ENCODE assay signal across 8 cellular contexts in the genomic region with DNA sequence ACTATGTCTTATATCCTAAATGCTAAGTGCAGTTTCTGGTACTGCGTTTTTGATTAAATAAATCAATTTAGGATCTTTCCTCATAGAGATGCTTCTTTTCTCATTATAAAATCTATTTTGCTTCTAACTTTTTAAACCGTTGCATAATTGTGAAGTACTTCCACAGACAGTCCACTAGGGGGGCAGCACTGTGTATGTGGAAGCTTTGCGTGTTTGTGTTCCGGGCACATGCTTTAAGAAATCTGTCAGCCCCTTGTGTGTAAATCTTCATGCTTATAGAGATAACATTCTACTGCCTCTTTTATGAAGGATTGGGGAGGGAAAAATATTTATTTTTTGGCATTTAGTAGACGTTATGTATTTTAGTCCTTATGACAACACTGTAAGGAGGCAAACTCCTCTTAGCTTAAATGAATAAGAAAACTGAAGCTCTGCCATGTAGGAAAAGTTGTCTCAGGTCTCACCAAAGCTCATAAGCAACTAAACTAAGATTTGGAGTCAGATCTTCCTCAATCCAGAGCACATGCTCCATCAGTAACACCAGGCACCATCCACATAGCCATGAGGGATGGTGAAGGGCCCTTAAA.
DNase-seq lines count a peak whose midpoint lies in the region; ATAC-seq, FAIRE-seq and TF ChIP-seq lines count a peak whose summit lies in the region.

No MANE protein-coding gene starts in this region.

- peak; percentile 46 for TF ChIP-seq CTCF in AG09319 (IDR thresholded peaks at IDR 0.05; ENCODE audit: low read depth, low read length)
- TF ChIP-seq CTCF in SK-N-SH (IDR thresholded peaks at IDR 0.05) = peak; percentile 77
- peak; percentile 65 for TF ChIP-seq CTCF in hepatocyte (IDR thresholded peaks at IDR 0.05; ENCODE audit: poor library complexity)

- TF ChIP-seq EP300 in SK-N-SH (IDR thresholded peaks at IDR 0.05; ENCODE audit: borderline replicate concordance in 1 of 2, low read depth in 1 of 2, low read length in 1 of 2) = no peak

- H3K4me3 ChIP-seq in SK-N-SH (ENCODE audit: low read depth in 2 of 2, low read length in 1 of 2) (no peak overlapping the region), hepatocyte (no peak overlapping the region)

- peaks cover 2% of the 10 kb centered on the region for H3F3A ChIP-seq in SK-N-SH (replicated peaks; ENCODE audit: insufficient read depth)

- H3K9me2 ChIP-seq in SK-N-SH (no peaks in the 10 kb centered on the region), hepatocyte (replicated peaks; ENCODE audit: insufficient read depth) (no peaks in the 10 kb centered on the region)

- H3K4me2 ChIP-seq in SK-N-SH (no peak overlapping the region), hepatocyte (peak overlapping the region; percentile 33)

- CTCF ChIA-PET in SK-N-SH (lab: Yijun Ruan, JAX) = interaction anchor here (0.7 to 2.5 kb wide), 35 partner anchors 8 to 284 kb away, joined by 3 to 13 read pairs (median 4); no protein-coding TSS in a partner anchor

- H2AFZ ChIP-seq in SK-N-SH (ENCODE audit: low read depth) (no peak overlapping the region), hepatocyte (peak overlapping the region; percentile 22)

- WGBS in SK-N-SH (ENCODE audit: low lambda C conversion rate) = 30% methylated on average over 5 of the region's 5 CpGs
- 24% methylated on average over 5 of the region's 5 CpGs for WGBS in hepatocyte (ENCODE audit: low lambda C conversion rate, missing lambda C conversion rate)

- FAIRE-seq in RCC 7860 (lab: Jason Lieb, UNC) = no peak

- POLR2A ChIA-PET in SK-N-SH (lab: Yijun Ruan, JAX) = no interaction called here

- ATAC-seq in GM18870 (IDR thresholded peaks at IDR 0.05; ENCODE audit: unreplicated experiment) (peak; percentile 82), HG03097 (IDR thresholded peaks at IDR 0.05; ENCODE audit: low FRiP score, unreplicated experiment) (peak; percentile 83)

- no peaks in the 10 kb centered on the region for H4K20me1 ChIP-seq in SK-N-SH (ENCODE audit: insufficient read depth)
- H4K20me1 ChIP-seq in hepatocyte (ENCODE audit: insufficient read depth, poor library complexity, severe bottlenecking) = no peaks in the 10 kb centered on the region

- no peaks in the 10 kb centered on the region for H3K9me3 ChIP-seq in SK-N-SH
- no peaks in the 10 kb centered on the region for H3K9me3 ChIP-seq in hepatocyte (ENCODE audit: low read depth)

- no peak overlapping the region for H3K9ac ChIP-seq in SK-N-SH

- H3K79me2 ChIP-seq in SK-N-SH (ENCODE audit: insufficient read depth) (no peaks in the 10 kb centered on the region), hepatocyte (no peaks in the 10 kb centered on the region)

- DNase-seq in AG09319 (ENCODE audit: extremely low read depth, low read depth) (no peak), SK-N-SH (no peak), hepatocyte (ENCODE audit: low spot score) (peak; percentile 56), NCI-H1436 (lab: John Stamatoyannopoulos, UW) (no peak), ecto neural progenitor cell (ENCODE audit: low spot score) (no peak), RCC 7860 (ENCODE audit: low spot score) (no peak)

- peak; percentile 51 for TF ChIP-seq RAD21 in SK-N-SH (IDR thresholded peaks at IDR 0.05; ENCODE audit: low read length)

- H3K4me1 ChIP-seq in SK-N-SH (ENCODE audit: control insufficient read depth in 1 of 2, insufficient read depth in 2 of 2, low read depth in 1 of 2, low read length in 1 of 2) (no peaks in the 10 kb centered on the region), hepatocyte (ENCODE audit: insufficient read depth) (no peaks in the 10 kb centered on the region)

- H3K27ac ChIP-seq in SK-N-SH (ENCODE audit: low read depth in 2 of 2, low read length in 1 of 2) (no peak overlapping the region), hepatocyte (no peak overlapping the region)

- no peaks in the 10 kb centered on the region for H3K27me3 ChIP-seq in SK-N-SH (ENCODE audit: insufficient read depth)
- H3K27me3 ChIP-seq in hepatocyte = peaks cover 4% of the 10 kb centered on the region

- H3K36me3 ChIP-seq in SK-N-SH (replicated peaks in 1 of 2; ENCODE audit: control insufficient read depth in 1 of 2, insufficient read depth in 2 of 2, low read length in 1 of 2) (no peaks in the 10 kb centered on the region), hepatocyte (replicated peaks; ENCODE audit: insufficient read depth, low read depth) (no peaks in the 10 kb centered on the region)

TF ChIP-seq in SK-N-SH, 30 proteins besides CTCF, POLR2A, EP300 and RAD21:
- TF ChIP-seq SMC3 (IDR thresholded peaks at IDR 0.05; ENCODE audit: low read depth, low read length) = 0 out of 2 replicates have a peak, but pooled peaks have one; percentile 9
- TF ChIP-seq, protein P1, sequence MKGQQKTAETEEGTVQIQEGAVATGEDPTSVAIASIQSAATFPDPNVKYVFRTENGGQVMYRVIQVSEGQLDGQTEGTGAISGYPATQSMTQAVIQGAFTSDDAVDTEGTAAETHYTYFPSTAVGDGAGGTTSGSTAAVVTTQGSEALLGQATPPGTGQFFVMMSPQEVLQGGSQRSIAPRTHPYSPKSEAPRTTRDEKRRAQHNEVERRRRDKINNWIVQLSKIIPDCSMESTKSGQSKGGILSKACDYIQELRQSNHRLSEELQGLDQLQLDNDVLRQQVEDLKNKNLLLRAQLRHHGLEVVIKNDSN (IDR thresholded peaks at IDR 0.05; ENCODE audit: borderline replicate concordance, low read depth) = no peak
